ENCODE assay signal across 8 cellular contexts in genomic region chr10:89164080-89164479, GRCh38.
A peak's percentile ranks its signal among the peaks of the same experiment; 100 is the strongest.
DNase-seq lines count a peak whose midpoint lies in the region; ATAC-seq and TF ChIP-seq lines count a peak whose summit lies in the region.

No MANE protein-coding gene starts in this region.

- H3K4me1 Mint-ChIP-seq in effector memory CD8-positive, alpha-beta T cell (ENCODE audit: low read depth in 2 of 2) = peaks cover 9 to 17% of the 10 kb centered on the region in 2 donors

- no peaks in the 10 kb centered on the region for H3K36me3 ChIP-seq in BLaER1 treated with 17β-estradiol and CSF1 and Interleukin-3, amounts not matched to agents 10 nM and 100 nM

- no peaks in the 10 kb centered on the region for H3K36me3 Mint-ChIP-seq in effector memory CD8-positive, alpha-beta T cell (ENCODE audit: insufficient read depth)

- no peaks in the 10 kb centered on the region for H3K27me3 ChIP-seq in BLaER1 treated with 17β-estradiol and CSF1 and Interleukin-3, amounts not matched to agents 10 nM and 100 nM

- H3K27ac Mint-ChIP-seq in effector memory CD8-positive, alpha-beta T cell = peak overlapping the region; percentile 84 to 90

- H3K4me3 ChIP-seq in BLaER1 treated with 17β-estradiol and CSF1 and Interleukin-3, amounts not matched to agents 10 nM and 100 nM = no peak overlapping the region

- H3K27me3 Mint-ChIP-seq in effector memory CD8-positive, alpha-beta T cell = peaks cover 17 to 19% of the 10 kb centered on the region in 2 donors

- no peaks in the 10 kb centered on the region for H3K9me3 ChIP-seq in BLaER1 treated with 17β-estradiol and CSF1 and Interleukin-3, amounts not matched to agents 10 nM and 100 nM (replicated peaks in 1 of 11)

- H3K4me3 Mint-ChIP-seq in effector memory CD8-positive, alpha-beta T cell = peak overlapping the region; percentile 63 to 74

- H3K9ac ChIP-seq in BLaER1 treated with 17β-estradiol and CSF1 and Interleukin-3, amounts not matched to agents 10 nM and 100 nM = peak overlapping the region in 1 of 11 experiments; percentile 11; a peak in 1 of 22 replicates

- no peaks in the 10 kb centered on the region for H3K9me3 Mint-ChIP-seq in effector memory CD8-positive, alpha-beta T cell

- peak; percentile 27 for ATAC-seq in GM19397 (IDR thresholded peaks at IDR 0.05; ENCODE audit: unreplicated experiment)
- ATAC-seq in HG03520 (IDR thresholded peaks at IDR 0.05; ENCODE audit: unreplicated experiment) = peak; percentile 6
- ATAC-seq in effector memory CD8-positive, alpha-beta T cell (replicated peaks) = peak; percentile 23

- H3K4me2 ChIP-seq in BLaER1 treated with 17β-estradiol and CSF1 and Interleukin-3, amounts not matched to agents 10 nM and 100 nM = peak overlapping the region in 7 of 11 experiments; percentile 8 to 69 (median 33); a peak in 7 of 22 replicates

- H3K27ac ChIP-seq in BLaER1 treated with 17β-estradiol and CSF1 and Interleukin-3, amounts not matched to agents 10 nM and 100 nM = peak overlapping the region in 2 of 11 experiments; percentile 41 to 55; a peak in 3 of 22 replicates

- DNase-seq in effector memory CD8-positive, alpha-beta T cell = no peak
- DNase-seq in NCI-H748 treated with DMSO at 0.1 percent for 48 hours (lab: John Stamatoyannopoulos, UW) (no peak), SHP77 treated with DMSO at 0.1 percent for 48 hours (lab: John Stamatoyannopoulos, UW) (no peak), COLO668 (lab: John Stamatoyannopoulos, UW; ENCODE audit: unreplicated experiment) (no peak), GM10266 (ENCODE audit: extremely low spot score) (no peak)

- TF ChIP-seq CTCF in GM10266 (IDR thresholded peaks at IDR 0.05; ENCODE audit: control insufficient read depth, insufficient read depth, low read depth, missing control alignments) = no peak

- H3K4me1 ChIP-seq in BLaER1 treated with 17β-estradiol and CSF1 and Interleukin-3, amounts not matched to agents 10 nM and 100 nM = peaks cover 0 to 37% (median 7%) of the 10 kb centered on the region in 10 experiments; a peak in 10 of 20 replicates

- H4K20me1 ChIP-seq in BLaER1 treated with 17β-estradiol and CSF1 and Interleukin-3, amounts not matched to agents 10 nM and 100 nM = no peaks in the 10 kb centered on the region
